ENCODE assay signal across 9 cellular contexts in the genomic region with DNA sequence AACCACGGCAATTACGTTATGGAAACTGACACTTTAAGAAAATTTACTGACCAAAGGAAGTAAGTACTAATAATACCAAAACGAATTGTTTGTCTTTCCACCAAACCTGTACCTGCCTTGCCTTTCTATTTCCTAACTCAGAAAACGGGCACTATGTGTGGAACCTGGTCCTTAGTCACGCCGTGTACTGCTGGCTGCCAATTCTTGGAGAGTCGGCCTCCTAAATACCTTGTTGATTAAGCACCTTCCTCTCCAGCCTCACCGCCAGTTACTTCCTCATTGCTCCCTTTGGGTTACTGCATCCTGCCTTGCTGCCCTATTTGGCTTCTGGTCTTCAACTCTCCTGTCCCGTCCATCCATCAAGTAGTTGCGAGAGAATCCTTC. TPM values are rescaled to one million over a fixed set of nuclear protein-coding genes. Genes with fewer than 3 reads are reported as not detected.
DNase-seq lines count a peak whose midpoint lies in the region; ATAC-seq, FAIRE-seq and TF ChIP-seq lines count a peak whose summit lies in the region.
"Not testable (repeated sequence)": the region's sequence is repeated elsewhere in the genome, so short reads cannot be mapped to it uniquely, and the experiment has no call there.
"Had no signal": no experiment of that assay in that cellular context is flagged by ENCODE, and none has a peak within 500 bp of the region (broad histone marks: within the 10 kb centered on the region; RNA-seq: fewer than 3 reads in every experiment).

No MANE protein-coding gene starts in this region.

- H3F3A ChIP-seq in GM23248 (ENCODE audit: insufficient read depth), result 0 out of 2 replicates have a peak, but pooled peaks cover 11% of the 10 kb centered on the region
- peaks cover 16% of the 10 kb centered on the region for H3F3A ChIP-seq in MM.1S (ENCODE audit: insufficient read depth, low read length)

- peak overlapping the region; percentile 89 to 99 (median 98) for H3K27ac Mint-ChIP-seq in CD8-positive, alpha-beta memory T cell
- H3K27ac Mint-ChIP-seq in T-helper 2 cell treated with Interferon-gamma antibody and Interleukin-4, amounts not matched to agents 5 μg/mL and 100 μg/mL, for 36 hours, result peak overlapping the region; percentile 99
- not testable (repeated sequence) for H3K27ac Mint-ChIP-seq in astrocyte (ENCODE audit: unreplicated experiment)

- peak overlapping the region; percentile 93 to 97 (median 95) for H3K4me3 Mint-ChIP-seq in CD8-positive, alpha-beta memory T cell
- H3K4me3 Mint-ChIP-seq in T-helper 2 cell treated with Interferon-gamma antibody and Interleukin-4, amounts not matched to agents 5 μg/mL and 100 μg/mL, for 36 hours, result peak overlapping the region; percentile 89
- peak overlapping the region; percentile 48 for H3K4me3 Mint-ChIP-seq in astrocyte (ENCODE audit: unreplicated experiment)

- peaks cover 36% of the 10 kb centered on the region for H3K4me1 ChIP-seq in CD8-positive, alpha-beta memory T cell (ENCODE audit: insufficient read depth, low read length)
- not testable (repeated sequence) for H3K4me1 ChIP-seq in GM23248 (ENCODE audit: insufficient read depth); MM.1S (ENCODE audit: low read length); astrocyte (ENCODE audit: insufficient read depth, low read length)
- peaks cover 0 to 14% (median 0%) of the 10 kb centered on the region in 3 donors for H3K4me1 ChIP-seq in gastroesophageal sphincter
- H3K4me1 ChIP-seq in subcutaneous abdominal adipose tissue (ENCODE audit: control insufficient read depth in 5 of 5, insufficient read depth in 5 of 5, low read length in 5 of 5), result peaks cover 0 to 12% (median 5%) of the 10 kb centered on the region in 5 donors

- H3K4me2 ChIP-seq in GM23248 (ENCODE audit: unreplicated experiment), result peak overlapping the region; percentile 32
- H3K4me2 ChIP-seq in MM.1S (ENCODE audit: low read depth, low read length), result peak overlapping the region; percentile 42
- H3K4me2 ChIP-seq in astrocyte (ENCODE audit: low read length), result peak overlapping the region; percentile 94

- H3K9ac ChIP-seq in GM23248; astrocyte (ENCODE audit: low read length); subcutaneous abdominal adipose tissue (ENCODE audit: low read length in 5 of 5): not testable (repeated sequence)
- peak overlapping the region; percentile 60; the same call in 1 of the 2 replicates for H3K9ac ChIP-seq in MM.1S (ENCODE audit: low read length)

- not testable (repeated sequence) for TF ChIP-seq EP300 in gastroesophageal sphincter (IDR thresholded peaks at IDR 0.05)

- TF ChIP-seq POLR2A in gastroesophageal sphincter (IDR thresholded peaks at IDR 0.05), result not testable (repeated sequence)

- not testable (repeated sequence) for FAIRE-seq in astrocyte (lab: Jason Lieb, UNC)

- H4K20me1 ChIP-seq in GM23248 (ENCODE audit: insufficient read depth); MM.1S (ENCODE audit: insufficient read depth, low read length); astrocyte (ENCODE audit: insufficient read depth, low read length): not testable (repeated sequence)

- H3K36me3 Mint-ChIP-seq in CD8-positive, alpha-beta memory T cell; astrocyte (ENCODE audit: low read depth, unreplicated experiment): not testable (repeated sequence)
- H3K36me3 Mint-ChIP-seq in T-helper 2 cell treated with Interferon-gamma antibody and Interleukin-4, amounts not matched to agents 5 μg/mL and 100 μg/mL, for 36 hours (ENCODE audit: low read depth), result peaks cover 10% of the 10 kb centered on the region

- ATAC-seq in gastroesophageal sphincter, result peak; percentile 19

- not testable (repeated sequence) for H2AFZ ChIP-seq in GM23248; astrocyte (ENCODE audit: low read depth, low read length)
- H2AFZ ChIP-seq in MM.1S (ENCODE audit: low read length), result 0 out of 2 replicates have a peak overlapping the region, but pooled peaks have one; percentile 54

- peaks cover 0 to 11% of the 10 kb centered on the region in 2 donors for H3K27me3 Mint-ChIP-seq in CD8-positive, alpha-beta memory T cell
- H3K27me3 Mint-ChIP-seq in T-helper 2 cell treated with Interferon-gamma antibody and Interleukin-4, amounts not matched to agents 5 μg/mL and 100 μg/mL, for 36 hours (ENCODE audit: low read depth), result not testable (repeated sequence)
- peaks cover 20% of the 10 kb centered on the region for H3K27me3 Mint-ChIP-seq in astrocyte (ENCODE audit: low read depth, unreplicated experiment)

- H3K27ac ChIP-seq in CD8-positive, alpha-beta memory T cell (ENCODE audit: low read depth, low read length), result peak overlapping the region; percentile 87
- not testable (repeated sequence) for H3K27ac ChIP-seq in GM23248; astrocyte (ENCODE audit: low read depth, low read length); subcutaneous abdominal adipose tissue (ENCODE audit: low read depth, low read length)
- H3K27ac ChIP-seq in MM.1S (ENCODE audit: low read length) (peak overlapping the region; percentile 73), gastroesophageal sphincter (peak overlapping the region in 3 of 4 donors; percentile 48 to 65 (median 64))

- POLR2A ChIA-PET in CD8-positive, alpha-beta memory T cell (lab: Charles Lee), result interaction anchor here (0.9 to 1.5 kb wide), 2 partner anchors 52 to 209 kb away, joined by 3 to 6 read pairs; partner anchors contain the start of gene DUSP12

- not testable (repeated sequence) for H3K27me3 ChIP-seq in CD8-positive, alpha-beta memory T cell (ENCODE audit: insufficient read depth, low read length, poor library complexity, severe bottlenecking); GM23248 (replicated peaks; ENCODE audit: insufficient read depth); MM.1S (replicated peaks; ENCODE audit: insufficient read depth, low read length); astrocyte (ENCODE audit: insufficient read depth, low read length); gastroesophageal sphincter; subcutaneous abdominal adipose tissue (ENCODE audit: control insufficient read depth in 5 of 5, insufficient read depth in 4 of 5, low read length in 5 of 5)

- WGBS in GM23248 (ENCODE audit: low coverage in 1 of 2, low lambda C conversion rate in 2 of 2, missing lambda C conversion rate in 2 of 2), 2 experiments, result 58 to 61% methylated on average over 9 to 10 of the region's 10 CpGs
- WGBS in gastroesophageal sphincter (ENCODE audit: low coverage in 1 of 2), 2 donors, result 35 to 41% methylated on average over 5 to 10 of the region's 10 CpGs

- in situ Hi-C loops in GM23248 (cut with MboI), result not testable (repeated sequence)

- H3K4me3 ChIP-seq in CD8-positive, alpha-beta memory T cell (ENCODE audit: low read length), result peak overlapping the region; percentile 87
- H3K4me3 ChIP-seq in GM23248 (peak overlapping the region; percentile 86), MM.1S (ENCODE audit: low read length) (peak overlapping the region; percentile 62), gastroesophageal sphincter (peak overlapping the region in 1 of 2 donors; percentile 52), subcutaneous abdominal adipose tissue (ENCODE audit: low read depth in 1 of 5, low read length in 5 of 5) (peak overlapping the region; percentile 61 to 83 (median 74))
- H3K4me3 ChIP-seq in astrocyte (ENCODE audit: insufficient read depth, low read depth, low read length), result not testable (repeated sequence)

- not testable (repeated sequence) for H3K36me3 ChIP-seq in CD8-positive, alpha-beta memory T cell (ENCODE audit: insufficient read depth, low read length); GM23248 (ENCODE audit: low read depth); MM.1S (replicated peaks; ENCODE audit: insufficient read depth, low read length); astrocyte (ENCODE audit: insufficient read depth, low read length); gastroesophageal sphincter; subcutaneous abdominal adipose tissue (ENCODE audit: control insufficient read depth in 5 of 5, insufficient read depth in 5 of 5, low read length in 5 of 5)

- CTCF ChIA-PET in CD8-positive, alpha-beta memory T cell (lab: Charles Lee), result interaction anchor here (1.7 to 1.8 kb wide), 2 partner anchors 9 to 53 kb away, joined by 5 to 13 read pairs; no protein-coding TSS in a partner anchor

- H3K79me2 ChIP-seq in GM23248 (ENCODE audit: insufficient read depth); MM.1S (ENCODE audit: low read length); astrocyte (ENCODE audit: insufficient read depth, low read length): not testable (repeated sequence)

- not testable (repeated sequence) for H3K9me3 Mint-ChIP-seq in CD8-positive, alpha-beta memory T cell; T-helper 2 cell treated with Interferon-gamma antibody and Interleukin-4, amounts not matched to agents 5 μg/mL and 100 μg/mL, for 36 hours; astrocyte (ENCODE audit: unreplicated experiment)

- not testable (repeated sequence) for H3K9me3 ChIP-seq in CD8-positive, alpha-beta memory T cell (ENCODE audit: low read length); GM23248 (ENCODE audit: low read depth); MM.1S (replicated peaks; ENCODE audit: insufficient read depth, low read length); astrocyte (ENCODE audit: insufficient read depth, low read depth, low read length); gastroesophageal sphincter; subcutaneous abdominal adipose tissue (ENCODE audit: control insufficient read depth in 5 of 5, low read length in 5 of 5)

- H3K9me2 ChIP-seq in GM23248 (ENCODE audit: insufficient read depth); MM.1S (replicated peaks; ENCODE audit: insufficient read depth, low read length): not testable (repeated sequence)

- peaks cover 56 to 67% (median 64%) of the 10 kb centered on the region in 3 donors for H3K4me1 Mint-ChIP-seq in CD8-positive, alpha-beta memory T cell
- peaks cover 50% of the 10 kb centered on the region for H3K4me1 Mint-ChIP-seq in T-helper 2 cell treated with Interferon-gamma antibody and Interleukin-4, amounts not matched to agents 5 μg/mL and 100 μg/mL, for 36 hours (ENCODE audit: low read depth)
- not testable (repeated sequence) for H3K4me1 Mint-ChIP-seq in astrocyte (ENCODE audit: low read depth, unreplicated experiment)

- not testable (repeated sequence) for TF ChIP-seq CTCF in MM.1S (IDR thresholded peaks at IDR 0.05; ENCODE audit: low read length); astrocyte (IDR thresholded peaks at IDR 0.05; ENCODE audit: insufficient read depth, low read depth, low read length); gastroesophageal sphincter (IDR thresholded peaks at IDR 0.05)

- peak in 1 of 5 donors; percentile 17 for DNase-seq in CD8-positive, alpha-beta memory T cell
- DNase-seq in GM23248; MM.1S; T-helper 2 cell treated with Interferon-gamma antibody and Interleukin-4, amounts not matched to agents 5 μg/mL and 100 μg/mL, for 36 hours (ENCODE audit: low spot score); astrocyte (ENCODE audit: low read depth): not testable (repeated sequence)
- peak; percentile 1 for DNase-seq in myocyte (ENCODE audit: low read depth)

RNA-seq across cellular contexts. Expression of gene FCGR3A, which starts 9.1 kb away (rescaled TPM):
- 1 to 10 TPM in 1 of 2 experiments, under 1 TPM in 1; 0.58 to 1.1 TPM for total RNA-seq in CD8-positive, alpha-beta memory T cell
- 44.6 TPM for polyA plus RNA-seq in CD8-positive, alpha-beta memory T cell
- total RNA-seq in GM23248 (2014; rRNA removed; shearing (Covaris generic)), result not detected in 2 replicates
- not detected in 2 replicates for polyA plus RNA-seq in GM23248 (2016; fragmentation: Nextera tagmentation; extraction: Ambion mirVana)
- total RNA-seq in astrocyte, result not detected in 2 replicates
- total RNA-seq in gastroesophageal sphincter, result 10 to 100 TPM in 2 of 4 donors, 1 to 10 TPM in 2; 3.7 to 23.5 (median 10.8) TPM
- not detected in 2 replicates for total RNA-seq in myocyte
- polyA plus RNA-seq in myocyte (2012), result not detected
- total RNA-seq: NCI-H460 had no signal

RNA-seq across cellular contexts. Expression of gene HSPA6, which starts 16.2 kb away (rescaled TPM):
- total RNA-seq in CD8-positive, alpha-beta memory T cell, result 1 to 10 TPM in 1 of 2 experiments, under 1 TPM in 1; 0.90 to 1.3 TPM
- 1.4 TPM for polyA plus RNA-seq in CD8-positive, alpha-beta memory T cell
- total RNA-seq in GM23248 (2014; rRNA removed; shearing (Covaris generic)), result not detected in 2 replicates
- 0.13 and 0.23 TPM in 2 replicates for polyA plus RNA-seq in GM23248 (2016; fragmentation: Nextera tagmentation; extraction: Ambion mirVana)
- total RNA-seq in astrocyte (0.65 and 0.68 TPM in 2 replicates), gastroesophageal sphincter (1 to 10 TPM; 1.2 to 6.6 (median 2.0) TPM), myocyte (not detected in 2 replicates)
- 0.04 TPM for polyA plus RNA-seq in myocyte (2012)

RNA-seq across cellular contexts. Expression of gene FCGR2A, which starts 35.3 kb away (rescaled TPM):
- under 1 TPM; 0.46 to 0.82 TPM for total RNA-seq in CD8-positive, alpha-beta memory T cell
- polyA plus RNA-seq in CD8-positive, alpha-beta memory T cell, result not detected
- not detected in 2 replicates for total RNA-seq in GM23248 (2014; rRNA removed; shearing (Covaris generic))
- polyA plus RNA-seq in GM23248 (2016; fragmentation: Nextera tagmentation; extraction: Ambion mirVana), result not detected in 2 replicates
- total RNA-seq in astrocyte, result not detected in 2 replicates
- total RNA-seq in gastroesophageal sphincter, result 10 to 100 TPM; 16.3 to 74.1 (median 40.1) TPM
- total RNA-seq in myocyte, result not detected in 2 replicates
- polyA plus RNA-seq in myocyte (2012), result not detected

Comparison
In these comparisons a context has a peak if more than half of its experiments do, and no peak if none do; other contexts are left out.
1. H3K4me2 ChIP-seq: peak in every context shown above with its lines; median percentile 94 in astrocyte; 42 in MM.1S; 32 in GM23248.
2. RNA of gene FCGR2A, which starts 35.3 kb away (total RNA-seq): 16.3 to 74.1 TPM in gastroesophageal sphincter; 0.46 to 0.82 TPM in CD8-positive, alpha-beta memory T cell, not detected in myocyte, not detected in astrocyte and not detected in GM23248; every median in the first group is over 4 times any median in the second.
3. Peak in every context shown above with its lines, with median percentiles within 50 percentile points of each other: H3K4me3 Mint-ChIP-seq.